In the genomic region with DNA sequence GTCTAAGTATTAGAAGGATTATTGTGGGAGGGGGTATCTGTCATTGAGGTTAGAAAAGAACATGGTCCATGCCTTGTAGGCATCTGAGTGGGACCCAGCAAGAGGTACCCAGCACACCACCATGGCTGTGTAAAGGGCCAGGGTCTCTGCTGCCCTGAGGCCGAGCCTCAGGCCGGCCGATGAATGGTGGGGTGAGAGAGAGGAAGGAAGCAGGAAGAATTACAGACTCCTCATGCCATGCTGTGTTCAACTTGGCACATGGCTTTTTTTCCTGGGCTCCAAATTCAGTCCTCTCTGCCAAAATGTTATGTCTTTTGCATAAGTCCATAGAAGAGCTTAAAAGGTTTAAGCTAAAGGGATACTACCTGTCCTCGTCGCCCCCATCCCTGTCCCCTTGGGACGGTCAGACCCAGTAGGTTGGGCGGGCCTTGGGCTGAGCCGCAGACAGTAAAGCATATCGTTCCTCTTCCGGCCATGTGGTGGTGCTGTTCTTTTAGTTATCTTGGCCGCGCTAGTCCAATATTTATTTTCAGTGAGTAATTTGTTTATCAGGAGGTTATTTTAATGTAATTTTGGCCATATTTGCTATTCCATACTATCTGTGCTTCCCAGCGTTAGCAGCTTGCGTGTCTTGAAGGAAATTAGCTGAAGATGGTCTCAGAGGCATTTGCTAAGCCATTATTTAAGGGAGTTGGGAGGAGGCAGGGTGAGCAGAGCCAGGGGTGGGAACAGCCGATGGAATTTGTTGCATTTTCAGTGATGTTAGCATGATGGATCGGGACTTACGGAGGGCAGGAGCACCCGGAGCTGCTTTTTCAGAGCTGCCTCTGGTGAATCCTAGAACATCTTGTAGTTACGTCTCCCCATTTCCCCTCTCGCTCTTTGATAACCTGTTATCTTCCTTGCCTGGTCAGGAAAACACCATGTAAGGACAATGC, we compare ENCODE assay signal across 1 cellular context.
TF ChIP-seq lines count a peak whose summit lies in the region.

No MANE protein-coding gene starts in this region.

TF ChIP-seq in K562, 482 proteins besides CTCF, POLR2A, EP300 and RAD21 (continued from another document):
- no peak for TF ChIP-seq ZBTB40 (IDR thresholded peaks at IDR 0.05)
- TF ChIP-seq ZBTB40 (CRISPR knock-in tag; IDR thresholded peaks at IDR 0.05), result no peak
